In the genomic region with DNA sequence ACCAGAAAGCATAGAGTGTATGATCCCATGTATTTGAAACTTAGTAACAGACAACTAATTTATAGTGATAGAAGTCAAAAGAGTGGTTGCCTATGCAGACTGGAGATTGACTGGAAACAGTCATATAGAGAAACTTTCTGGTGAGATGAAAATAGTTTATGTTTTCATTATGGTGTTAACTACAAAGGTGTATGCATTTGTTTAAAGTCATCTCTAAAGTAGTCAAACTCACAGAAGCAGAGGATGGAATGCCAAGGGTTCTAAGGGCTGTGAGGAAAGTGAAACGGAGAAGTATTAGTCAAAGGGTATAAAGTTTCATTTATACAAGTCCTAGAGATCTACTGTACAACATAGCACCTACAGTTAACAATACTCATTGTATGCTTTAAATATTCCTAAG, we compare ENCODE assay signal across 15 cellular contexts. TPM values are rescaled to one million over a fixed set of nuclear protein-coding genes. Genes with fewer than 3 reads are reported as not detected.
DNase-seq lines count a peak whose midpoint lies in the region; ATAC-seq, FAIRE-seq and TF ChIP-seq lines count a peak whose summit lies in the region.
"Had no signal": no experiment of that assay in that cellular context is flagged by ENCODE, and none has a peak within 500 bp of the region (broad histone marks: within the 10 kb centered on the region; RNA-seq: fewer than 3 reads in every experiment).

No MANE protein-coding gene starts in this region.

- TF ChIP-seq CTCF in HEK293 (tag by site-specific recombination; IDR thresholded peaks at IDR 0.05) (no peak), lower leg skin (IDR thresholded peaks at IDR 0.05) (no peak)

- H3K36me3 ChIP-seq in HEK293 (ENCODE audit: control insufficient read depth in 2 of 2, insufficient read depth in 1 of 2, low read length in 2 of 2), result no peaks in the 10 kb centered on the region; a peak in 1 of 3 replicates
- H3K36me3 ChIP-seq: Peyer's patch had no signal

- H3K4me1 ChIP-seq in HEK293 (ENCODE audit: control insufficient read depth, insufficient read depth, low read length), result 0 out of 2 replicates have a peak, but pooled peaks cover 2% of the 10 kb centered on the region
- H3K4me1 ChIP-seq: BLaER1 treated with 17β-estradiol and CSF1 and Interleukin-3, amounts not matched to agents 10 nM and 100 nM; Peyer's patch had no signal

- no peaks in the 10 kb centered on the region; the same call in 1 of the 2 replicates for H3K9me3 ChIP-seq in HEK293 (ENCODE audit: control insufficient read depth, insufficient read depth, low read depth, low read length)
- H3K9me3 ChIP-seq: Peyer's patch had no signal

- intact Hi-C loops in lower leg skin (cut with DNase I; ENCODE audit: low total_unique reads), result no loop called here

- no peak overlapping the region for H3K27ac ChIP-seq in HEK293 (ENCODE audit: extremely low read depth, low read depth, low read length)
- H3K27ac ChIP-seq: BLaER1 treated with 17β-estradiol and CSF1 and Interleukin-3, amounts not matched to agents 10 nM and 100 nM; Peyer's patch had no signal

- FAIRE-seq in GM12892 (lab: Jason Lieb, UNC), result peak; percentile 46

- WGBS in lower leg skin, 2 donors, result 71 to 96% methylated on average over 1 of the region's 1 CpG

- ATAC-seq in GM18909 (IDR thresholded peaks at IDR 0.05; ENCODE audit: poor library complexity, unreplicated experiment) (peak; percentile 82), HG03280 (IDR thresholded peaks at IDR 0.05; ENCODE audit: unreplicated experiment) (peak; percentile 91)
- ATAC-seq: left lobe of liver had no signal

- CTCF ChIA-PET in HEK293 (lab: Yijun Ruan, JAX), result no interaction called here

- POLR2A ChIA-PET in HEK293 (lab: Yijun Ruan, JAX), result no interaction called here

- no peak for DNase-seq in GM12892 (ENCODE audit: insufficient read length)
- DNase-seq in lower leg skin (ENCODE audit: low spot score in 2 of 2), result no peak
- DNase-seq in anterior cingulate cortex (lab: John Stamatoyannopoulos, UW), result no peak
- no peak for DNase-seq in midbrain (lab: John Stamatoyannopoulos, UW)
- no peak for DNase-seq in HPDE6-E6E7 (ENCODE audit: extremely low spot score)
- DNase-seq: activated effector memory CD4-positive, alpha-beta T cell treated with Interleukin-2 at 50 U/mL for 16 hours; foreskin fibroblast; NCI-H2081; Peyer's patch; substantia nigra had no signal

- H3K4me3 ChIP-seq in HEK293 (ENCODE audit: low read depth, low read length), result no peak overlapping the region
- H3K4me3 ChIP-seq in lower leg skin (ENCODE audit: low read depth, poor library complexity, severe bottlenecking), result no peak overlapping the region
- H3K4me3 ChIP-seq: BLaER1 treated with 17β-estradiol and CSF1 and Interleukin-3, amounts not matched to agents 10 nM and 100 nM; Peyer's patch had no signal

- TF ChIP-seq POLR2A in GM12892 (IDR thresholded peaks at IDR 0.05; ENCODE audit: low read depth, low read length), result no peak
- no peak for TF ChIP-seq POLR2A in lower leg skin (IDR thresholded peaks at IDR 0.05)

TF ChIP-seq in HEK293, 187 proteins besides CTCF, POLR2A, EP300 and RAD21:
- no peak for TF ChIP-seq ZNF394 (tag by site-specific recombination; IDR thresholded peaks at IDR 0.05; ENCODE audit: borderline replicate concordance)
- TF ChIP-seq ZNF37A (tag by site-specific recombination; IDR thresholded peaks at IDR 0.05), result 0 out of 2 replicates have a peak, but pooled peaks have one; percentile 6

RNA-seq across cellular contexts. Expression of a gene that starts 45.8 kb away (rescaled TPM):
- polyA plus RNA-seq in GM12892 (2012; ENCODE audit: missing spikeins), result 6.8 TPM
- total RNA-seq in lower leg skin, result 1 to 10 TPM; 6.5 to 9.5 (median 8.3) TPM
